Comparison of ENCODE assay signal across 8 cellular contexts in genomic region chr2:226792155-226792871, GRCh38. TPM values are rescaled to one million over a fixed set of nuclear protein-coding genes. Genes with fewer than 3 reads are reported as not detected.
A peak's percentile ranks its signal among the peaks of the same experiment; 100 is the strongest.
DNase-seq lines count a peak whose midpoint lies in the region; ATAC-seq and TF ChIP-seq lines count a peak whose summit lies in the region.

No MANE protein-coding gene starts in this region.

- H3K4me1 ChIP-seq in iPS-20b (ENCODE audit: insufficient read depth, low read length) (peaks cover 34% of the 10 kb centered on the region; the same call in 1 of the 2 replicates), subcutaneous abdominal adipose tissue (ENCODE audit: control insufficient read depth in 5 of 5, insufficient read depth in 5 of 5, low read length in 5 of 5) (peaks cover 2 to 77% (median 63%) of the 10 kb centered on the region in 5 donors)

- H3K27ac ChIP-seq in 22Rv1 (peak overlapping the region; percentile 13; the same call in 1 of the 2 replicates), iPS-20b (ENCODE audit: low read length) (peak overlapping the region; percentile 53), subcutaneous abdominal adipose tissue (ENCODE audit: low read depth, low read length) (peak overlapping the region; percentile 86)

- H3K36me3 ChIP-seq in iPS-20b (ENCODE audit: insufficient read depth, low read depth, low read length) (peaks cover 26% of the 10 kb centered on the region), subcutaneous abdominal adipose tissue (ENCODE audit: control insufficient read depth in 5 of 5, insufficient read depth in 5 of 5, low read length in 5 of 5) (peaks cover 0 to 10% (median 4%) of the 10 kb centered on the region in 5 donors)

- no peaks in the 10 kb centered on the region for H3K9me3 Mint-ChIP-seq in activated T-helper 17 cell treated with anti-CD3 and anti-CD28 coated beads, Interleukin-2, amount 50 U/mL, for 72 hours

- TF ChIP-seq CTCF in 22Rv1 (IDR thresholded peaks at IDR 0.05), result no peak

- peaks cover 6% of the 10 kb centered on the region for H3K4me1 Mint-ChIP-seq in activated T-helper 17 cell treated with anti-CD3 and anti-CD28 coated beads, Interleukin-2, amount 50 U/mL, for 72 hours

- peak overlapping the region; percentile 62 for H3K27ac Mint-ChIP-seq in activated T-helper 17 cell treated with anti-CD3 and anti-CD28 coated beads, Interleukin-2, amount 50 U/mL, for 72 hours

- H3K4me3 Mint-ChIP-seq in activated T-helper 17 cell treated with anti-CD3 and anti-CD28 coated beads, Interleukin-2, amount 50 U/mL, for 72 hours, result peak overlapping the region; percentile 94

- H3K9ac ChIP-seq in iPS-20b (ENCODE audit: low read depth, low read length) (peak overlapping the region; percentile 83), subcutaneous abdominal adipose tissue (ENCODE audit: low read length in 5 of 5) (peak overlapping the region; percentile 38 to 92 (median 79))

- peak; percentile 1 for ATAC-seq in GM21528 (IDR thresholded peaks at IDR 0.05; ENCODE audit: low FRiP score, unreplicated experiment)
- ATAC-seq in activated T-helper 17 cell treated with anti-CD3 and anti-CD28 coated beads, Interleukin-2, amount 50 U/mL, for 72 hours (replicated peaks), result no peak
- no peak for ATAC-seq in GM19455 (IDR thresholded peaks at IDR 0.05; ENCODE audit: unreplicated experiment)
- ATAC-seq in HG02884 (IDR thresholded peaks at IDR 0.05; ENCODE audit: unreplicated experiment), result no peak

- H3K9me3 ChIP-seq in iPS-20b (ENCODE audit: insufficient read depth, low read depth, low read length), result no peaks in the 10 kb centered on the region
- H3K9me3 ChIP-seq in subcutaneous abdominal adipose tissue (ENCODE audit: control insufficient read depth in 5 of 5, low read length in 5 of 5), result no peaks in the 10 kb centered on the region

- DNase-seq in NCI-H146 treated with DMSO at 0.1 percent for 48 hours (lab: John Stamatoyannopoulos, UW; ENCODE audit: unreplicated experiment), result no peak

- no peaks in the 10 kb centered on the region for H3K27me3 Mint-ChIP-seq in activated T-helper 17 cell treated with anti-CD3 and anti-CD28 coated beads, Interleukin-2, amount 50 U/mL, for 72 hours

- H3K27me3 ChIP-seq in iPS-20b (ENCODE audit: insufficient read depth, low read length), result no peaks in the 10 kb centered on the region
- H3K27me3 ChIP-seq in subcutaneous abdominal adipose tissue (ENCODE audit: control insufficient read depth in 5 of 5, insufficient read depth in 4 of 5, low read length in 5 of 5), result peaks cover 0 to 2% (median 0%) of the 10 kb centered on the region in 5 donors

- H3K4me3 ChIP-seq in iPS-20b (ENCODE audit: low read length) (peak overlapping the region; percentile 76), subcutaneous abdominal adipose tissue (ENCODE audit: low read depth in 1 of 5, low read length in 5 of 5) (peak overlapping the region; percentile 66 to 82 (median 78))

- no peaks in the 10 kb centered on the region for H3K36me3 Mint-ChIP-seq in activated T-helper 17 cell treated with anti-CD3 and anti-CD28 coated beads, Interleukin-2, amount 50 U/mL, for 72 hours (ENCODE audit: low read depth)

RNA-seq across cellular contexts. Expression of gene IRS1, which starts 7.3 kb away (rescaled TPM):
- total RNA-seq in activated T-helper 17 cell treated with anti-CD3 and anti-CD28 coated beads, Interleukin-2, amount 50 U/mL, for 72 hours, result 1 to 10 TPM in 1 of 2 donors, under 1 TPM in 1; 0.77 to 2.1 TPM

RNA-seq across cellular contexts. Expression of gene RHBDD1, which starts 43.5 kb away (rescaled TPM):
- 10 to 100 TPM; 35.5 to 57.1 TPM for total RNA-seq in activated T-helper 17 cell treated with anti-CD3 and anti-CD28 coated beads, Interleukin-2, amount 50 U/mL, for 72 hours

Comparison
In these comparisons a context has a peak if more than half of its experiments do, and no peak if none do; other contexts are left out.
1. H3K27ac ChIP-seq: peak in every context shown above with its lines; median percentile 86 in subcutaneous abdominal adipose tissue; 53 in iPS-20b; 13 in 22Rv1.